In the genomic region with DNA sequence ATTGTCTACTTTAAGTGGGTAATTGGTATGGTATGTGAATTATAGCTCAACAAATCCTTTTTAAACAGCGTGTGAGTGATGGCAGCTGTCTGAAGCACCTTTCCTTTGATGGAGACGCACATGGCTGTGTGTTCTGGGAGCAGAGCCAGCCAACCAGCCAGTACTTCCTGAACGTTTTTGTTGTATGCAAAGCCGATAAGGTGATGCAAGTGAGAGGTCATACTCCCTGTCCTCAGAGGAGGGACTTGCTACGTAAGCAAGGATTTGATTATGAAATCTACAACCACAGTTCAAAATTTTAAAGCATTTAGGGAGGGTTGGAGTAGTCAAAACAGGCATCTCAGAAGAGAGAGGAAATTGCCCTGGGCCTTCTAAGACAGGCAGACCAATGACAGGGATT, we compare ENCODE assay signal across 10 cellular contexts. TPM values are rescaled to one million over a fixed set of nuclear protein-coding genes. Genes with fewer than 3 reads are reported as not detected.
A peak's percentile ranks its signal among the peaks of the same experiment; 100 is the strongest.
DNase-seq lines count a peak whose midpoint lies in the region; ATAC-seq and TF ChIP-seq lines count a peak whose summit lies in the region.
"Had no signal": no experiment of that assay in that cellular context is flagged by ENCODE, and none has a peak within 500 bp of the region (broad histone marks: within the 10 kb centered on the region; RNA-seq: fewer than 3 reads in every experiment).

No MANE protein-coding gene starts in this region.

- peaks cover 8% of the 10 kb centered on the region for H3K4me1 Mint-ChIP-seq in endodermal cell

- DNase-seq in HS-5 (ENCODE audit: low read depth) (peak; percentile 84), NCI-H345 treated with DMSO at 0.1 percent for 48 hours (lab: John Stamatoyannopoulos, UW; ENCODE audit: unreplicated experiment) (peak; percentile 38), endodermal cell (peak; percentile 17), retinal pigment epithelial cell (ENCODE audit: low read depth) (peak; percentile 46), Ammon's horn (ENCODE audit: low spot score) (no peak)
- DNase-seq: stimulated activated CD4-positive, alpha-beta T cell treated with anti-CD3 and anti-CD28 coated beads, Interleukin-15, amount 100 ng/mL, for 24 hours had no signal

- no peak overlapping the region for H3K27ac ChIP-seq in endodermal cell (ENCODE audit: low read depth, low read length)
- H3K27ac ChIP-seq: ascending aorta had no signal

- no peaks in the 10 kb centered on the region for H3K4me1 ChIP-seq in endodermal cell (ENCODE audit: control insufficient read depth, insufficient read depth, low read length)
- H3K4me1 ChIP-seq: ascending aorta had no signal

- no peaks in the 10 kb centered on the region for H3K27me3 ChIP-seq in endodermal cell (ENCODE audit: control insufficient read depth, insufficient read depth, low read length, poor library complexity, severe bottlenecking)
- H3K27me3 ChIP-seq: ascending aorta had no signal

- no peak overlapping the region for H3K4me3 Mint-ChIP-seq in endodermal cell

- H3K9ac ChIP-seq in endodermal cell (ENCODE audit: extremely low read depth, low read length, poor library complexity, severe bottlenecking) = no peak overlapping the region

- 86 to 90% methylated on average over 4 to 5 of the region's 5 CpGs for WGBS in endodermal cell (ENCODE audit: insufficient coverage in 1 of 2, insufficient read length in 1 of 2), 2 experiments

- H3K27ac Mint-ChIP-seq in endodermal cell = no peak overlapping the region

- no peak for ATAC-seq in HG03378 (IDR thresholded peaks at IDR 0.05; ENCODE audit: unreplicated experiment)
- no peak for ATAC-seq in GM19035 (IDR thresholded peaks at IDR 0.05; ENCODE audit: unreplicated experiment)
- no peak for ATAC-seq in HG02623 (IDR thresholded peaks at IDR 0.05; ENCODE audit: unreplicated experiment)

- H3K36me3 Mint-ChIP-seq in endodermal cell (ENCODE audit: low read depth) = no peaks in the 10 kb centered on the region

- H3K4me3 ChIP-seq in endodermal cell (ENCODE audit: low read length) (no peak overlapping the region), retinal pigment epithelial cell (ENCODE audit: low read length) (no peak overlapping the region)
- H3K4me3 ChIP-seq: ascending aorta had no signal

- H3K27me3 Mint-ChIP-seq in endodermal cell (ENCODE audit: insufficient read depth) = no peaks in the 10 kb centered on the region

- H3K36me3 ChIP-seq in endodermal cell (ENCODE audit: control insufficient read depth, insufficient read depth, low read length) = no peaks in the 10 kb centered on the region
- H3K36me3 ChIP-seq: ascending aorta had no signal

- no peaks in the 10 kb centered on the region for H3K9me3 Mint-ChIP-seq in endodermal cell

- no peak for TF ChIP-seq CTCF in endodermal cell (conservative IDR thresholded peaks at IDR 0.05)
- no peak for TF ChIP-seq CTCF in retinal pigment epithelial cell (conservative IDR thresholded peaks at IDR 0.05; ENCODE audit: low read depth, low read length)

- no peaks in the 10 kb centered on the region for H3K9me3 ChIP-seq in endodermal cell (ENCODE audit: control insufficient read depth, low read length)
- H3K9me3 ChIP-seq: ascending aorta had no signal

RNA-seq across cellular contexts. Expression of gene ARHGEF4, which starts 28.1 kb away (rescaled TPM):
- total RNA-seq in endodermal cell = 10 to 100 TPM; 50.3 to 54.7 TPM
- 18.8 TPM for polyA plus RNA-seq in endodermal cell (2013, experiment 1 of 2)
- polyA plus RNA-seq in endodermal cell (2013, experiment 2 of 2) = 16.0 TPM
